Comparison of ENCODE assay signal across 11 cellular contexts in genomic region chr20:11553603-11554002, GRCh38.
DNase-seq lines count a peak whose midpoint lies in the region; ATAC-seq, FAIRE-seq and TF ChIP-seq lines count a peak whose summit lies in the region.
"Had no signal": no experiment of that assay in that cellular context is flagged by ENCODE, and none has a peak within 500 bp of the region (broad histone marks: within the 10 kb centered on the region; RNA-seq: fewer than 3 reads in every experiment).

No MANE protein-coding gene starts in this region.

- no peaks in the 10 kb centered on the region for H3K36me3 ChIP-seq in GM12878 (ENCODE audit: control insufficient read depth in 2 of 2, insufficient read depth in 2 of 2, low read length in 1 of 2)
- H3K36me3 ChIP-seq: pancreas, stomach had no signal

- no peak for TF ChIP-seq EP300 in GM12878 (IDR thresholded peaks at IDR 0.05; ENCODE audit: borderline replicate concordance in 1 of 2, control insufficient read depth in 1 of 2, low read depth in 2 of 2, low read length in 2 of 2)

- no peak for TF ChIP-seq RAD21 in GM12878 (IDR thresholded peaks at IDR 0.05; ENCODE audit: insufficient read depth, low read depth, low read length)

- no peaks in the 10 kb centered on the region for H3K79me2 ChIP-seq in GM12878 (ENCODE audit: control insufficient read depth, insufficient read depth, low read length)

- intact Hi-C loops in GM12878 (cut with micrococcal nuclease; ENCODE audit: unreplicated experiment) = no loop called here

- BruUV-seq in GM12878 (replicated peaks; lab: Mats Ljungman, UMichigan) = no TSS peak

- no peaks in the 10 kb centered on the region for H3K9me3 ChIP-seq in GM12878 (replicated peaks; ENCODE audit: control insufficient read depth, insufficient read depth, low read length)
- H3K9me3 ChIP-seq: pancreas, stomach had no signal

- TF ChIP-seq POLR2A in GM12878 (IDR thresholded peaks at IDR 0.05; ENCODE audit: low read depth, low read length) = no peak

- CTCF ChIA-PET in GM12878 (lab: Yijun Ruan, JAX) = no interaction called here

- H3K4me3 ChIP-seq in GM12878 = no peak overlapping the region
- H3K4me3 ChIP-seq: pancreas, stomach had no signal

- RAD21 ChIA-PET in GM12878 (lab: Charles Lee; ENCODE audit: unreplicated experiment) = no interaction called here

- POLR2A ChIA-PET in GM12878 (lab: Charles Lee) = no interaction called here

- peak in 1 of 3 experiments; percentile 19; a peak in 1 of 6 replicates for TF ChIP-seq CTCF in GM12878 (IDR thresholded peaks at IDR 0.05 in 2 of 3, conservative IDR thresholded peaks at IDR 0.05 in 1 of 3; ENCODE audit: control insufficient read depth in 2 of 3, extremely low read depth in 1 of 3, insufficient read depth in 1 of 3, low read depth in 3 of 3, low read length in 3 of 3)

- DNase-seq in Daoy (ENCODE audit: low read depth) (peak; percentile 11), MV-4-11 (lab: John Stamatoyannopoulos, UW) (peak; percentile 20), GM12878 (ENCODE audit: low read depth, low spot score) (no peak), myocyte (ENCODE audit: low read depth) (peak; percentile 5), RCC 7860 (ENCODE audit: low spot score) (no peak)
- DNase-seq: activated CD4-positive, alpha-beta T cell treated with anti-CD3 and anti-CD28 coated beads for 1 hour; pancreas; stomach had no signal

- in situ Hi-C loops in GM12878 (cut with MboI) = no loop called here

- H3K9ac ChIP-seq in GM12878 (ENCODE audit: control insufficient read depth, insufficient read depth, low read length) = no peak overlapping the region

- no peak overlapping the region for H3K4me2 ChIP-seq in GM12878 (ENCODE audit: control insufficient read depth, insufficient read depth)

- ATAC-seq in GM12878 (peak; percentile 59; the same call in 2 of the 3 replicates), HG03469 (IDR thresholded peaks at IDR 0.05; ENCODE audit: unreplicated experiment) (no peak), HG03432 (IDR thresholded peaks at IDR 0.05; ENCODE audit: unreplicated experiment) (no peak), HG02970 (IDR thresholded peaks at IDR 0.05; ENCODE audit: low FRiP score, unreplicated experiment) (no peak)
- ATAC-seq: pancreas had no signal

- no peaks in the 10 kb centered on the region for H3K4me1 ChIP-seq in GM12878 (ENCODE audit: control insufficient read depth, insufficient read depth, low read length)
- H3K4me1 ChIP-seq: stomach had no signal

- H3K27ac ChIP-seq in GM12878 (ENCODE audit: control insufficient read depth, insufficient read depth) = no peak overlapping the region
- H3K27ac ChIP-seq: pancreas, stomach had no signal

- H3K27me3 ChIP-seq in GM12878 (replicated peaks in 1 of 2; ENCODE audit: control insufficient read depth in 2 of 2, insufficient read depth in 2 of 2, low read length in 1 of 2) = no peaks in the 10 kb centered on the region
- H3K27me3 ChIP-seq: pancreas, stomach had no signal

- WGBS in GM12878 (ENCODE audit: insufficient coverage, insufficient replicate concordance, low lambda C conversion rate, missing lambda C conversion rate) = 56% methylated on average over 4 of the region's 4 CpGs

- FAIRE-seq in GM12878 (lab: Jason Lieb, UNC) (no peak), RCC 7860 (lab: Jason Lieb, UNC) (no peak)
- FAIRE-seq: pancreas had no signal

- SMC1A ChIA-PET in GM12878 (lab: Charles Lee; ENCODE audit: uncharacterized antibody, unreplicated experiment) = interaction anchor here (1.1 to 1.3 kb wide), 2 partner anchors 58 to 69 kb away, joined by 3 read pairs; no protein-coding TSS in a partner anchor

- no peaks in the 10 kb centered on the region for H4K20me1 ChIP-seq in GM12878 (ENCODE audit: control insufficient read depth, insufficient read depth)

- no peak overlapping the region for H2AFZ ChIP-seq in GM12878 (ENCODE audit: control insufficient read depth, low read depth, low read length)

TF ChIP-seq in GM12878, 131 proteins besides CTCF, POLR2A, EP300 and RAD21:
- TF ChIP-seq E2F4 (IDR thresholded peaks at IDR 0.05; ENCODE audit: low read depth, low read length) (no peak), MLLT1 (IDR thresholded peaks at IDR 0.05) (no peak), ETV6 (conservative IDR thresholded peaks at IDR 0.05 in 1 of 2, IDR thresholded peaks at IDR 0.05 in 1 of 2; ENCODE audit: borderline replicate concordance in 1 of 2, low read depth in 1 of 2) (no peak), MTA3 (IDR thresholded peaks at IDR 0.05; ENCODE audit: borderline replicate concordance, low read length) (no peak), EZH2 (IDR thresholded peaks at IDR 0.05; ENCODE audit: borderline replicate concordance, control insufficient read depth, low read depth, low read length) (no peak), NFIC (IDR thresholded peaks at IDR 0.05; ENCODE audit: low read depth, low read length) (no peak), CBFB (IDR thresholded peaks at IDR 0.05; ENCODE audit: low read depth) (no peak), ASH2L (IDR thresholded peaks at IDR 0.05; ENCODE audit: borderline replicate concordance, low read depth) (no peak), WRNIP1 (IDR thresholded peaks at IDR 0.05; ENCODE audit: borderline replicate concordance, low read depth, low read length) (no peak), TCF3 (IDR thresholded peaks at IDR 0.05; ENCODE audit: borderline replicate concordance, insufficient read depth, low read depth, low read length) (no peak), ATF3 (IDR thresholded peaks at IDR 0.05; ENCODE audit: borderline replicate concordance, extremely low read depth, low read depth, low read length) (no peak), HCFC1 (IDR thresholded peaks at IDR 0.05; ENCODE audit: low read length) (no peak), ZNF217 (IDR thresholded peaks at IDR 0.05) (no peak), NR2C2 (IDR thresholded peaks at IDR 0.05; ENCODE audit: borderline replicate concordance, control insufficient read depth, insufficient read length, low read depth) (no peak), PAX8 (IDR thresholded peaks at IDR 0.05) (no peak), SP1 (IDR thresholded peaks at IDR 0.05; ENCODE audit: low read depth, low read length) (no peak), NBN (IDR thresholded peaks at IDR 0.05) (no peak)

Comparison
In these comparisons a context has a peak if more than half of its experiments do, and no peak if none do; other contexts are left out.
1. DNase-seq: peak in Daoy (single experiment), MV-4-11 (single experiment) and myocyte (single experiment); none in GM12878 (single experiment) and RCC 7860 (single experiment).